7 cellular contexts compared by ENCODE assay signal in genomic region chr10:85228726-85229125, GRCh38.
"Had no signal": no experiment of that assay in that cellular context is flagged by ENCODE, and none has a peak within 500 bp of the region (broad histone marks: within the 10 kb centered on the region; RNA-seq: fewer than 3 reads in every experiment).

No MANE protein-coding gene starts in this region.

- H3K4me3 ChIP-seq: GM23338 had no signal

- FAIRE-seq: H1, H54 had no signal

- H3K4me1 Mint-ChIP-seq: GM23338, IgD-negative memory B cell had no signal

- H3K4me3 Mint-ChIP-seq: GM23338, H9, IgD-negative memory B cell had no signal

- H3K9me3 Mint-ChIP-seq: H9 had no signal

- H3K36me3 Mint-ChIP-seq: IgD-negative memory B cell had no signal

- ATAC-seq: GM23338 had no signal

- H3K27ac Mint-ChIP-seq: GM23338, H9, IgD-negative memory B cell had no signal

- H3K4me2 ChIP-seq: GM23338 had no signal

- DNase-seq: H9, HCEC 1CT had no signal

- H2AFZ ChIP-seq: GM23338 had no signal

- H3K27ac ChIP-seq: HL-60 had no signal
